24 cellular contexts compared by ENCODE assay signal in the genomic region with DNA sequence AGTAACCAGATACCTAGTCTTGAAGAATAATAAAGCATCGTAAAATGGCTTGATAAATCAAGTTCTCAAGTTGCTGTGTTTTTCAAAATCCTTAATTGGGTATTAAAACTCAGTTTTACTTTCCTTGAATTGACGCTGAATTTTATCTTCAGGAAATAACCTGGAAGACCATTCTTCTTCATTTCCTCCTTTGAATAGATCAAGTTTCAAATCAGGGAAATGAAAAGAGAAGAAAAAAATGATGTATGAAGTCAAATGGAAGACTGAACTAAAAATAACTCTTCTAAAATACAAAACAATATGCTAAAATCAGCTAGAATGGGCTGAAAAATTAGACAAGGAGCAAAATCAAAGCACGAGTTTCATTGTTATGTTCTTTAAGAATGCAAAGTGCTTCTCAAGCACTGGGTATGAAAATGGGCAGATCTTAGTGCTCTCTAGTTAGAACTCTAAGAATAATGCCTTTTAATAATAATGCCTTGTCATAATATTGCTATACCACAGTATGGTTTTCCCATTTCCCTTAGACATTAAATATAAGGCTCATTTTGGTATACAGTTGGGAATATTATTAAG. TPM values are rescaled to one million over a fixed set of nuclear protein-coding genes. Genes with fewer than 3 reads are reported as not detected.
"Had no signal": no experiment of that assay in that cellular context is flagged by ENCODE, and none has a peak within 500 bp of the region (broad histone marks: within the 10 kb centered on the region; RNA-seq: fewer than 3 reads in every experiment).

No MANE protein-coding gene starts in this region.

- H3K27me3 ChIP-seq: right lobe of liver, uterus had no signal

- H3K9me3 ChIP-seq: mucosa of descending colon, right lobe of liver, uterus had no signal

- H3K36me3 ChIP-seq: right lobe of liver, uterus had no signal

- H3K4me3 ChIP-seq: lung, mucosa of descending colon, right lobe of liver, skin epidermis, uterus had no signal

- H3K27ac ChIP-seq: right lobe of liver had no signal

- DNase-seq: activated B cell treated with CpG ODN at 0.5 μM for 24 hours; activated CD4-positive, alpha-beta T cell treated with anti-CD3 and anti-CD28 coated beads, Interleukin-2, amount 50 U/mL, for 1 hour; activated CD8-positive, alpha-beta memory T cell treated with anti-CD3 and anti-CD28 coated beads, Interleukin-2, amount 10 ng/mL, durations not matched to agents 7 days and 5 days; activated CD8-positive, alpha-beta T cell treated with anti-CD3 and anti-CD28 coated beads for 36 hours; activated naive CD4-positive, alpha-beta T cell; activated T-cell treated with anti-CD3 and anti-CD28 coated beads, Interleukin-2, amount 50 U/mL, for 48 hours; anterior cingulate cortex; effector CD4-positive, alpha-beta T cell; head of caudate nucleus; mucosa of descending colon; right lobe of liver; stimulated activated CD4-positive, alpha-beta T cell treated with anti-CD3 and anti-CD28 coated beads, Interleukin-4, amount 100 ng/mL, for 24 hours; substantia nigra; uterus had no signal

- H3K4me1 ChIP-seq: right lobe of liver, uterus had no signal

- ATAC-seq: activated CD8-positive, alpha-beta memory T cell treated with anti-CD3 and anti-CD28 coated beads, Interleukin-2, amount 10 ng/mL, durations not matched to agents 7 days and 5 days; activated CD8-positive, alpha-beta T cell treated with anti-CD3 and anti-CD28 coated beads for 36 hours; activated naive CD4-positive, alpha-beta T cell treated with anti-CD3 and anti-CD28 coated beads, Interleukin-2, amount 50 U/mL, for 72 hours; left lobe of liver; mucosa of descending colon; natural killer cell treated with Interleukin-12 subunit alpha and Interleukin-12 subunit beta and Interleukin-15 and Interleukin-18, amount 100 ng/mL, for 72 hours; stimulated activated effector memory CD8-positive, alpha-beta T cell treated with anti-CD3 and anti-CD28 coated beads, Interleukin-12 subunit alpha, Interleukin-12 subunit beta, amount 100 ng/mL, for 72 hours had no signal

RNA-seq across cellular contexts. Expression of a gene that starts 54.6 kb away (rescaled TPM):
- total RNA-seq: activated B cell treated with CpG ODN at 0.5 μM for 24 hours; activated CD8-positive, alpha-beta memory T cell treated with anti-CD3 and anti-CD28 coated beads, Interleukin-2, amount 10 ng/mL, durations not matched to agents 7 days and 5 days; activated CD8-positive, alpha-beta T cell treated with anti-CD3 and anti-CD28 coated beads for 36 hours; activated naive CD4-positive, alpha-beta T cell treated with anti-CD3 and anti-CD28 coated beads, Interleukin-2, amount 50 U/mL, for 72 hours; activated T-helper 2 cell treated with anti-CD3 and anti-CD28 coated beads, Interferon-gamma antibody, Interleukin-2, Interleukin-4, amounts not matched to agents 10 μg/mL and 5 μg/mL and 100 μg/mL, durations not matched to agents 14 hours and 24 hours and 36 hours; bronchial epithelial cell; epithelial cell of proximal tubule; natural killer cell treated with Interleukin-12 subunit alpha and Interleukin-12 subunit beta and Interleukin-15 and Interleukin-18, amount 100 ng/mL, for 72 hours; T-helper 2 cell treated with Interferon-gamma antibody and Interleukin-4, amounts not matched to agents 100 ng/mL and 5 ng/mL, for 36 hours had no signal
